ENCODE assay signal across 10 cellular contexts in genomic region chr4:1348014-1348513, GRCh38. TPM values are rescaled to one million over a fixed set of nuclear protein-coding genes. Genes with fewer than 3 reads are reported as not detected.
DNase-seq lines count a peak whose midpoint lies in the region; ATAC-seq, FAIRE-seq and TF ChIP-seq lines count a peak whose summit lies in the region.
"Had no signal": no experiment of that assay in that cellular context is flagged by ENCODE, and none has a peak within 500 bp of the region (broad histone marks: within the 10 kb centered on the region; RNA-seq: fewer than 3 reads in every experiment).

No MANE protein-coding gene starts in this region.

- no peaks in the 10 kb centered on the region for H3K9me3 ChIP-seq in GM12878 (replicated peaks; ENCODE audit: control insufficient read depth, insufficient read depth, low read length)
- H3K9me3 ChIP-seq in right lobe of liver, result no peaks in the 10 kb centered on the region
- H3K9me3 ChIP-seq in tibial nerve, result no peaks in the 10 kb centered on the region

- no peaks in the 10 kb centered on the region for H3K36me3 Mint-ChIP-seq in activated CD8-positive, alpha-beta memory T cell treated with anti-CD3 and anti-CD28 coated beads, Interleukin-2, amount 10 ng/mL, durations not matched to agents 7 days and 5 days

- H3K27me3 Mint-ChIP-seq in activated CD8-positive, alpha-beta memory T cell treated with anti-CD3 and anti-CD28 coated beads, Interleukin-2, amount 10 ng/mL, durations not matched to agents 7 days and 5 days, result no peaks in the 10 kb centered on the region

- peak overlapping the region; percentile 96 for H3K27ac Mint-ChIP-seq in activated CD8-positive, alpha-beta memory T cell treated with anti-CD3 and anti-CD28 coated beads, Interleukin-2, amount 10 ng/mL, durations not matched to agents 7 days and 5 days

- peaks cover 38% of the 10 kb centered on the region for H3K4me1 Mint-ChIP-seq in activated CD8-positive, alpha-beta memory T cell treated with anti-CD3 and anti-CD28 coated beads, Interleukin-2, amount 10 ng/mL, durations not matched to agents 7 days and 5 days

- H3K36me3 ChIP-seq in GM12878 (ENCODE audit: control insufficient read depth in 2 of 2, insufficient read depth in 2 of 2, low read length in 1 of 2) (no peaks in the 10 kb centered on the region; a peak in 2 of 4 replicates), right lobe of liver (peaks cover 0 to 6% (median under 1%) of the 10 kb centered on the region in 4 donors), tibial nerve (peaks cover 0 to 24% (median 0%) of the 10 kb centered on the region in 3 donors)

- peak overlapping the region; percentile 88 for H3K4me2 ChIP-seq in GM12878 (ENCODE audit: control insufficient read depth, insufficient read depth)

- TF ChIP-seq POLR2A in GM12878 (IDR thresholded peaks at IDR 0.05; ENCODE audit: low read depth, low read length), result no peak; the same call in 1 of the 2 replicates
- TF ChIP-seq POLR2A in right lobe of liver (IDR thresholded peaks at IDR 0.05), result no peak
- no peak for TF ChIP-seq POLR2A in tibial nerve (IDR thresholded peaks at IDR 0.05)

- H3K79me2 ChIP-seq in GM12878 (ENCODE audit: control insufficient read depth, insufficient read depth, low read length), result peaks cover 16% of the 10 kb centered on the region

- no peaks in the 10 kb centered on the region for H3K27me3 ChIP-seq in GM12878 (replicated peaks in 1 of 2; ENCODE audit: control insufficient read depth in 2 of 2, insufficient read depth in 2 of 2, low read length in 1 of 2)
- H3K27me3 ChIP-seq in right lobe of liver, result no peaks in the 10 kb centered on the region
- H3K27me3 ChIP-seq in tibial nerve, result no peaks in the 10 kb centered on the region

- H4K20me1 ChIP-seq in GM12878 (ENCODE audit: control insufficient read depth, insufficient read depth), result no peaks in the 10 kb centered on the region

- TF ChIP-seq CTCF in GM12878 (IDR thresholded peaks at IDR 0.05 in 2 of 3, conservative IDR thresholded peaks at IDR 0.05 in 1 of 3; ENCODE audit: control insufficient read depth in 2 of 3, extremely low read depth in 1 of 3, insufficient read depth in 1 of 3, low read depth in 3 of 3, low read length in 3 of 3), result no peak
- TF ChIP-seq CTCF in right lobe of liver (IDR thresholded peaks at IDR 0.05), result no peak
- no peak for TF ChIP-seq CTCF in tibial nerve (IDR thresholded peaks at IDR 0.05)

- H2AFZ ChIP-seq in GM12878 (ENCODE audit: control insufficient read depth, low read depth, low read length), result peak overlapping the region; percentile 61; the same call in 1 of the 2 replicates

- no peak for DNase-seq in activated CD8-positive, alpha-beta memory T cell treated with anti-CD3 and anti-CD28 coated beads, Interleukin-2, amount 10 ng/mL, durations not matched to agents 7 days and 5 days
- DNase-seq in activated CD8-positive, alpha-beta memory T cell treated with anti-CD3 and anti-CD28 coated beads for 24 hours, result no peak
- DNase-seq in GM12878 (ENCODE audit: low read depth, low spot score) (no peak), right lobe of liver (peak in 2 of 3 donors; percentile 26 to 50), tibial nerve (ENCODE audit: low spot score in 2 of 2) (no peak), T1000 (lab: John Stamatoyannopoulos, UW) (no peak), NCI-H226 (no peak)
- no peak for DNase-seq in activated effector memory CD4-positive, alpha-beta T cell treated with Interleukin-2 at 50 U/mL for 16 hours
- DNase-seq: DMS 273 treated with DMSO at 0.1 percent for 48 hours had no signal

- no peaks in the 10 kb centered on the region for H3K9me3 Mint-ChIP-seq in activated CD8-positive, alpha-beta memory T cell treated with anti-CD3 and anti-CD28 coated beads, Interleukin-2, amount 10 ng/mL, durations not matched to agents 7 days and 5 days (ENCODE audit: low read depth)

- TF ChIP-seq RAD21 in GM12878 (IDR thresholded peaks at IDR 0.05; ENCODE audit: insufficient read depth, low read depth, low read length), result no peak

- SMC1A ChIA-PET in GM12878 (lab: Charles Lee; ENCODE audit: uncharacterized antibody, unreplicated experiment), result interaction anchor here (0.7 to 2.5 kb wide), 4 partner anchors 80 to 217 kb away, joined by 3 to 13 read pairs (median 4); no protein-coding TSS in a partner anchor

- CTCF ChIA-PET in activated CD8-positive, alpha-beta memory T cell treated with anti-CD3 and anti-CD28 coated beads, Interleukin-2, amount 10 ng/mL, durations not matched to agents 7 days and 5 days (lab: Charles Lee), result interaction anchor here (1.0 to 4.0 kb wide), 12 partner anchors 8 to 281 kb away, joined by 3 to 23 read pairs (median 6); partner anchors contain the start of gene CTBP1
- CTCF ChIA-PET in GM12878 (lab: Yijun Ruan, JAX), result interaction anchor here (1.3 to 5.3 kb wide), 6 partner anchors 8 to 217 kb away, joined by 3 to 48 read pairs (median 6); no protein-coding TSS in a partner anchor

- H3K4me3 ChIP-seq in GM12878, result peak overlapping the region; percentile 80
- peak overlapping the region; percentile 71 to 93 (median 77) for H3K4me3 ChIP-seq in right lobe of liver
- H3K4me3 ChIP-seq in tibial nerve, result peak overlapping the region; percentile 63 to 95 (median 84)

- in situ Hi-C loops in GM12878 (cut with MboI), result loop anchor here (5.0 kb wide), 1 partner anchor 56 kb away; no protein-coding TSS in a partner anchor

- RAD21 ChIA-PET in GM12878 (lab: Charles Lee; ENCODE audit: unreplicated experiment), result interaction anchor here (0.7 to 3.9 kb wide), 6 partner anchors 57 to 216 kb away, joined by 3 to 29 read pairs (median 6); partner anchors contain the start of gene MAEA

- TSS peak; percentile 77 for BruUV-seq in GM12878 (replicated peaks; lab: Mats Ljungman, UMichigan)

- TF ChIP-seq EP300 in GM12878 (IDR thresholded peaks at IDR 0.05; ENCODE audit: borderline replicate concordance in 1 of 2, control insufficient read depth in 1 of 2, low read depth in 2 of 2, low read length in 2 of 2) (no peak), tibial nerve (IDR thresholded peaks at IDR 0.05) (no peak)

- H3K4me1 ChIP-seq in GM12878 (ENCODE audit: control insufficient read depth, insufficient read depth, low read length), result peaks cover 10% of the 10 kb centered on the region
- H3K4me1 ChIP-seq in right lobe of liver, result peaks cover 0 to 20% (median 4%) of the 10 kb centered on the region in 4 donors
- peaks cover 0 to 53% (median 9%) of the 10 kb centered on the region in 4 donors for H3K4me1 ChIP-seq in tibial nerve

- H3K27ac ChIP-seq in GM12878 (ENCODE audit: control insufficient read depth, insufficient read depth) (peak overlapping the region; percentile 88), right lobe of liver (peak overlapping the region; percentile 88 to 98 (median 95)), tibial nerve (peak overlapping the region; percentile 97 to 98 (median 98))

- no peak for FAIRE-seq in GM12878 (lab: Jason Lieb, UNC)
- FAIRE-seq: endometrium had no signal

- 49% methylated on average over 12 of the region's 12 CpGs for WGBS in GM12878 (ENCODE audit: insufficient coverage, insufficient replicate concordance, low lambda C conversion rate, missing lambda C conversion rate)
- WGBS in right lobe of liver (ENCODE audit: insufficient coverage, low coverage, low lambda C conversion rate, missing lambda C conversion rate), result 46% methylated on average over 5 of the region's 12 CpGs
- 65 to 70% methylated on average over 12 of the region's 12 CpGs for whole genome bisulfite sequencing in tibial nerve, 2 donors

- no peak for ATAC-seq in activated CD8-positive, alpha-beta memory T cell treated with anti-CD3 and anti-CD28 coated beads, Interleukin-2, amount 10 ng/mL, durations not matched to agents 7 days and 5 days
- ATAC-seq in GM12878 (no peak), right lobe of liver (no peak)

- POLR2A ChIA-PET in GM12878 (lab: Charles Lee), result interaction anchor here (0.6 to 4.0 kb wide), 3 partner anchors 56 to 104 kb away, joined by 3 to 42 read pairs (median 3); partner anchors contain the start of gene CTBP1

- peak overlapping the region; percentile 84 for H3K4me3 Mint-ChIP-seq in activated CD8-positive, alpha-beta memory T cell treated with anti-CD3 and anti-CD28 coated beads, Interleukin-2, amount 10 ng/mL, durations not matched to agents 7 days and 5 days

- intact Hi-C loops in GM12878 (cut with micrococcal nuclease; ENCODE audit: unreplicated experiment), result loop anchor here (5.0 kb wide), 3 partner anchors 61 to 426 kb away; partner anchors contain the start of gene MAEA
- intact Hi-C loops in right lobe of liver (cut with DNase I), result loop anchor here in 1 of 2 donors (5.0 kb wide), 1 partner anchor 101 kb away; the partner anchor contains the start of gene CTBP1

- H3K9ac ChIP-seq in GM12878 (ENCODE audit: control insufficient read depth, insufficient read depth, low read length), result peak overlapping the region; percentile 91

RNA-seq across cellular contexts. Expression of gene UVSSA, which starts 1.1 kb away (rescaled TPM):
- total RNA-seq in activated CD8-positive, alpha-beta memory T cell treated with anti-CD3 and anti-CD28 coated beads, Interleukin-2, amount 10 ng/mL, durations not matched to agents 7 days and 5 days, result 10 to 100 TPM; 18.2 to 25.2 TPM
- total RNA-seq in GM12878 (2013; cell fraction: nucleolus; rRNA removed), result 61.4 and 76.6 TPM in 2 replicates
- 5.1 and 5.3 TPM in 2 replicates for total RNA-seq in GM12878 (2014; rRNA removed)
- total RNA-seq in GM12878 (2014; rRNA removed; fragmentation: Illumina TruSeq; extraction: Trizol), result 2.6 and 3.1 TPM in 2 replicates
- 14.2 and 16.8 TPM in 2 replicates for total RNA-seq in GM12878 (2021)
- polyA plus RNA-seq in GM12878 (2011; ENCODE audit: low read depth), result 4.5 TPM
- 3.2 and 3.7 TPM in 2 replicates for polyA plus RNA-seq in GM12878 (2011; rRNA removed)
- polyA plus RNA-seq in GM12878 (2011; cell fraction: cytosol; rRNA removed), result 3.4 and 4.5 TPM in 2 replicates
- 51.4 and 66.4 TPM in 2 replicates for polyA plus RNA-seq in GM12878 (2011; cell fraction: nucleus; rRNA removed)
- polyA plus RNA-seq in GM12878 (2012), result 8.3 and 8.5 TPM in 2 replicates
- polyA plus RNA-seq in GM12878 (2014; fragmentation: Illumina TruSeq; extraction: Trizol), result 2.7 and 3.6 TPM in 2 replicates
- polyA plus RNA-seq in GM12878 (2014; fragmentation: Nextera tagmentation; extraction: Ambion mirVana), result under 1 TPM; 0.34 to 0.82 TPM
- polyA plus RNA-seq in GM12878 (2014; rRNA removed), result 8.5 and 11.7 TPM in 2 replicates
- 1 to 10 TPM; 3.4 to 3.6 TPM for polyA plus RNA-seq in GM12878 (2016; fragmentation: Nextera tagmentation; extraction: Ambion mirVana)
- 2.9 and 4.9 TPM in 2 replicates for polyA minus RNA-seq in GM12878 (2011; rRNA and poly(A)+ RNA removed)
- polyA minus RNA-seq in GM12878 (2011; cell fraction: cytosol; rRNA and poly(A)+ RNA removed), result 1.5 and 3.3 TPM in 2 replicates
- 9.3 and 15.8 TPM in 2 replicates for polyA minus RNA-seq in GM12878 (2011; cell fraction: nucleus; rRNA and poly(A)+ RNA removed)
- total RNA-seq in right lobe of liver, result 10 to 100 TPM in 3 of 6 experiments, 1 to 10 TPM in 3; 9.1 to 14.5 (median 11.3) TPM
- 10 to 100 TPM; 29.8 to 72.0 (median 30.4) TPM for total RNA-seq in tibial nerve

RNA-seq across cellular contexts. Expression of gene NKX1-1, which starts 58.2 kb away (rescaled TPM):
- total RNA-seq in activated CD8-positive, alpha-beta memory T cell treated with anti-CD3 and anti-CD28 coated beads, Interleukin-2, amount 10 ng/mL, durations not matched to agents 7 days and 5 days, result not detected
- total RNA-seq in GM12878 (2013; cell fraction: nucleolus; rRNA removed), result not detected in 2 replicates
- total RNA-seq in GM12878 (2014; rRNA removed), result not detected in 2 replicates
- total RNA-seq in GM12878 (2014; rRNA removed; fragmentation: Illumina TruSeq; extraction: Trizol), result not detected in 2 replicates
- not detected in 2 replicates for total RNA-seq in GM12878 (2021)
- not detected for polyA plus RNA-seq in GM12878 (2011; ENCODE audit: low read depth)
- not detected in 2 replicates for polyA plus RNA-seq in GM12878 (2011; rRNA removed)
- not detected in 2 replicates for polyA plus RNA-seq in GM12878 (2011; cell fraction: cytosol; rRNA removed)
- polyA plus RNA-seq in GM12878 (2011; cell fraction: nucleus; rRNA removed), result not detected in 2 replicates
- not detected in 2 replicates for polyA plus RNA-seq in GM12878 (2012)
- polyA plus RNA-seq in GM12878 (2014; fragmentation: Illumina TruSeq; extraction: Trizol), result not detected in 2 replicates
- not detected for polyA plus RNA-seq in GM12878 (2014; fragmentation: Nextera tagmentation; extraction: Ambion mirVana)
- polyA plus RNA-seq in GM12878 (2014; rRNA removed), result not detected in 2 replicates
- polyA plus RNA-seq in GM12878 (2016; fragmentation: Nextera tagmentation; extraction: Ambion mirVana), result not detected
- not detected in 2 replicates for polyA minus RNA-seq in GM12878 (2011; rRNA and poly(A)+ RNA removed)
- polyA minus RNA-seq in GM12878 (2011; cell fraction: cytosol; rRNA and poly(A)+ RNA removed), result not detected in 2 replicates
- not detected in 2 replicates for polyA minus RNA-seq in GM12878 (2011; cell fraction: nucleus; rRNA and poly(A)+ RNA removed)
- total RNA-seq in right lobe of liver, result not detected
- not detected for total RNA-seq in tibial nerve

RNA-seq across cellular contexts. Expression of gene MAEA, which starts 58.4 kb away (rescaled TPM):
- 10 to 100 TPM; 63.9 to 70.0 TPM for total RNA-seq in activated CD8-positive, alpha-beta memory T cell treated with anti-CD3 and anti-CD28 coated beads, Interleukin-2, amount 10 ng/mL, durations not matched to agents 7 days and 5 days
- total RNA-seq in GM12878 (2013; cell fraction: nucleolus; rRNA removed), result 57.4 and 73.6 TPM in 2 replicates
- total RNA-seq in GM12878 (2014; rRNA removed) (47.1 and 52.1 TPM in 2 replicates), GM12878 (2014; rRNA removed; fragmentation: Illumina TruSeq; extraction: Trizol) (19.2 and 23.9 TPM in 2 replicates), GM12878 (2021) (61.7 and 63.1 TPM in 2 replicates), right lobe of liver (10 to 100 TPM; 24.3 to 42.0 (median 27.9) TPM), tibial nerve (100 to 1,000 TPM in 1 of 4 donors, 10 to 100 TPM in 3; 66.2 to 140 (median 83.2) TPM)
- polyA plus RNA-seq in GM12878 (2011; ENCODE audit: low read depth), result 13.5 TPM
- polyA plus RNA-seq in GM12878 (2011; rRNA removed) (35.0 and 57.0 TPM in 2 replicates), GM12878 (2014; fragmentation: Illumina TruSeq; extraction: Trizol) (8.8 and 21.4 TPM in 2 replicates), GM12878 (2014; fragmentation: Nextera tagmentation; extraction: Ambion mirVana) (1 to 10 TPM; 3.6 to 7.5 TPM), GM12878 (2014; rRNA removed) (63.7 and 67.3 TPM in 2 replicates), GM12878 (2016; fragmentation: Nextera tagmentation; extraction: Ambion mirVana) (10 to 100 TPM; 63.6 to 67.1 TPM)
- polyA plus RNA-seq in GM12878 (2011; cell fraction: cytosol; rRNA removed), result 70.9 and 100 TPM in 2 replicates
- 236 and 285 TPM in 2 replicates for polyA plus RNA-seq in GM12878 (2011; cell fraction: nucleus; rRNA removed)
- 33.4 and 36.2 TPM in 2 replicates for polyA plus RNA-seq in GM12878 (2012)
- polyA minus RNA-seq in GM12878 (2011; rRNA and poly(A)+ RNA removed), result 27.7 and 52.1 TPM in 2 replicates
- 26.6 and 31.9 TPM in 2 replicates for polyA minus RNA-seq in GM12878 (2011; cell fraction: cytosol; rRNA and poly(A)+ RNA removed)
- 42.7 and 54.5 TPM in 2 replicates for polyA minus RNA-seq in GM12878 (2011; cell fraction: nucleus; rRNA and poly(A)+ RNA removed)

Comparison
In these comparisons a context has a peak if more than half of its experiments do, and no peak if none do; other contexts are left out.
1. DNase-seq: peak in right lobe of liver (2 of 3); none in activated CD8-positive, alpha-beta memory T cell treated with anti-CD3 and anti-CD28 coated beads, Interleukin-2, amount 10 ng/mL, durations not matched to agents 7 days and 5 days (single experiment), activated CD8-positive, alpha-beta memory T cell treated with anti-CD3 and anti-CD28 coated beads for 24 hours (single experiment), GM12878 (single experiment), tibial nerve (0 of 2), T1000 (single experiment), activated effector memory CD4-positive, alpha-beta T cell treated with Interleukin-2 at 50 U/mL for 16 hours (single experiment) and NCI-H226 (single experiment).
2. Peak in every context shown above with its lines, with median percentiles within 50 percentile points of each other: H3K27ac ChIP-seq and H3K4me3 ChIP-seq.